1 cellular context compared by ENCODE assay signal in genomic region chr17:45052052-45052772, GRCh38.
A peak's percentile ranks its signal among the peaks of the same experiment; 100 is the strongest.
TF ChIP-seq lines count a peak whose summit lies in the region.

No MANE protein-coding gene starts in this region.

TF ChIP-seq in HEK293, 187 proteins besides CTCF, POLR2A, EP300 and RAD21 (continued from another document):
- TF ChIP-seq ZBTB49 (tag by site-specific recombination; IDR thresholded peaks at IDR 0.05; ENCODE audit: low read depth): no peak
- TF ChIP-seq HOXD13 (CRISPR knock-in tag; IDR thresholded peaks at IDR 0.05; ENCODE audit: borderline replicate concordance): no peak
- no peak for TF ChIP-seq ZNF768 (tag by site-specific recombination; IDR thresholded peaks at IDR 0.05)
- no peak for TF ChIP-seq YY1 (tag by site-specific recombination; IDR thresholded peaks at IDR 0.05)
- TF ChIP-seq ZNF518A (tag by site-specific recombination; conservative IDR thresholded peaks at IDR 0.05; ENCODE audit: low read depth): no peak
- TF ChIP-seq ZNF404 (tag by site-specific recombination; IDR thresholded peaks at IDR 0.05): no peak
- TF ChIP-seq IKZF3 (tag by site-specific recombination; IDR thresholded peaks at IDR 0.05): peak; percentile 70
- no peak for TF ChIP-seq ZNF514 (tag by site-specific recombination; IDR thresholded peaks at IDR 0.05)
- TF ChIP-seq, protein P1, sequence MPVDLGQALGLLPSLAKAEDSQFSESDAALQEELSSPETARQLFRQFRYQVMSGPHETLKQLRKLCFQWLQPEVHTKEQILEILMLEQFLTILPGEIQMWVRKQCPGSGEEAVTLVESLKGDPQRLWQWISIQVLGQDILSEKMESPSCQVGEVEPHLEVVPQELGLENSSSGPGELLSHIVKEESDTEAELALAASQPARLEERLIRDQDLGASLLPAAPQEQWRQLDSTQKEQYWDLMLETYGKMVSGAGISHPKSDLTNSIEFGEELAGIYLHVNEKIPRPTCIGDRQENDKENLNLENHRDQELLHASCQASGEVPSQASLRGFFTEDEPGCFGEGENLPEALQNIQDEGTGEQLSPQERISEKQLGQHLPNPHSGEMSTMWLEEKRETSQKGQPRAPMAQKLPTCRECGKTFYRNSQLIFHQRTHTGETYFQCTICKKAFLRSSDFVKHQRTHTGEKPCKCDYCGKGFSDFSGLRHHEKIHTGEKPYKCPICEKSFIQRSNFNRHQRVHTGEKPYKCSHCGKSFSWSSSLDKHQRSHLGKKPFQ (tag by site-specific recombination; IDR thresholded peaks at IDR 0.05): no peak
- peak; percentile 22; the same call in 1 of the 2 replicates for TF ChIP-seq ZNF623 (tag by site-specific recombination; IDR thresholded peaks at IDR 0.05)
- TF ChIP-seq EGR2 (tag by site-specific recombination; IDR thresholded peaks at IDR 0.05; ENCODE audit: low read depth): no peak
- peak; percentile 29; the same call in 1 of the 2 replicates for TF ChIP-seq ZXDB (tag by site-specific recombination; IDR thresholded peaks at IDR 0.05)
- TF ChIP-seq REST (tag by site-specific recombination; IDR thresholded peaks at IDR 0.05): no peak
- TF ChIP-seq MEIS1 (CRISPR knock-in tag; IDR thresholded peaks at IDR 0.05; ENCODE audit: borderline replicate concordance): no peak
- no peak for TF ChIP-seq SETDB1 (IDR thresholded peaks at IDR 0.05; ENCODE audit: insufficient read length, low read length)
- TF ChIP-seq ZNF416 (tag by site-specific recombination; IDR thresholded peaks at IDR 0.05): no peak
- TF ChIP-seq ZBTB21 (tag by site-specific recombination; IDR thresholded peaks at IDR 0.05): no peak
- TF ChIP-seq ZNF664 (tag by site-specific recombination; IDR thresholded peaks at IDR 0.05): no peak
- TF ChIP-seq, protein P2, sequence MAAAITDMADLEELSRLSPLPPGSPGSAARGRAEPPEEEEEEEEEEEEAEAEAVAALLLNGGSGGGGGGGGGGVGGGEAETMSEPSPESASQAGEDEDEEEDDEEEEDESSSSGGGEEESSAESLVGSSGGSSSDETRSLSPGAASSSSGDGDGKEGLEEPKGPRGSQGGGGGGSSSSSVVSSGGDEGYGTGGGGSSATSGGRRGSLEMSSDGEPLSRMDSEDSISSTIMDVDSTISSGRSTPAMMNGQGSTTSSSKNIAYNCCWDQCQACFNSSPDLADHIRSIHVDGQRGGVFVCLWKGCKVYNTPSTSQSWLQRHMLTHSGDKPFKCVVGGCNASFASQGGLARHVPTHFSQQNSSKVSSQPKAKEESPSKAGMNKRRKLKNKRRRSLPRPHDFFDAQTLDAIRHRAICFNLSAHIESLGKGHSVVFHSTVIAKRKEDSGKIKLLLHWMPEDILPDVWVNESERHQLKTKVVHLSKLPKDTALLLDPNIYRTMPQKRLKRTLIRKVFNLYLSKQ (tag by site-specific recombination; IDR thresholded peaks at IDR 0.05; ENCODE audit: borderline replicate concordance): no peak
- no peak for TF ChIP-seq KLF10 (tag by site-specific recombination; IDR thresholded peaks at IDR 0.05)
- no peak; the same call in 1 of the 2 replicates for TF ChIP-seq ZNF785 (tag by site-specific recombination; IDR thresholded peaks at IDR 0.05)
- TF ChIP-seq ZNF202 (tag by site-specific recombination; IDR thresholded peaks at IDR 0.05; ENCODE audit: borderline replicate concordance): no peak
- no peak for TF ChIP-seq ZNF621 (tag by site-specific recombination; IDR thresholded peaks at IDR 0.05)
- TF ChIP-seq SP3 (tag by site-specific recombination; IDR thresholded peaks at IDR 0.05): peak; percentile 29; the same call in 1 of the 2 replicates
- peak; percentile 45; the same call in 1 of the 2 replicates for TF ChIP-seq KLF9 (tag by site-specific recombination; IDR thresholded peaks at IDR 0.05; ENCODE audit: low read depth)
- TF ChIP-seq ZBTB20 (tag by site-specific recombination; IDR thresholded peaks at IDR 0.05): peak; percentile 43; the same call in 1 of the 2 replicates
- TF ChIP-seq ZNF221 (tag by site-specific recombination; IDR thresholded peaks at IDR 0.05; ENCODE audit: borderline replicate concordance): no peak
- TF ChIP-seq ZNF114 (tag by site-specific recombination; IDR thresholded peaks at IDR 0.05): no peak
- peak; percentile 53 for TF ChIP-seq SP7 (tag by site-specific recombination; IDR thresholded peaks at IDR 0.05)
- TF ChIP-seq ZNF843 (tag by site-specific recombination; IDR thresholded peaks at IDR 0.05): peak; percentile 35; the same call in 1 of the 2 replicates
- no peak for TF ChIP-seq ZNF37A (tag by site-specific recombination; IDR thresholded peaks at IDR 0.05)
- no peak for TF ChIP-seq ZNF311 (tag by site-specific recombination; IDR thresholded peaks at IDR 0.05; ENCODE audit: borderline replicate concordance)
- TF ChIP-seq, protein P3, sequence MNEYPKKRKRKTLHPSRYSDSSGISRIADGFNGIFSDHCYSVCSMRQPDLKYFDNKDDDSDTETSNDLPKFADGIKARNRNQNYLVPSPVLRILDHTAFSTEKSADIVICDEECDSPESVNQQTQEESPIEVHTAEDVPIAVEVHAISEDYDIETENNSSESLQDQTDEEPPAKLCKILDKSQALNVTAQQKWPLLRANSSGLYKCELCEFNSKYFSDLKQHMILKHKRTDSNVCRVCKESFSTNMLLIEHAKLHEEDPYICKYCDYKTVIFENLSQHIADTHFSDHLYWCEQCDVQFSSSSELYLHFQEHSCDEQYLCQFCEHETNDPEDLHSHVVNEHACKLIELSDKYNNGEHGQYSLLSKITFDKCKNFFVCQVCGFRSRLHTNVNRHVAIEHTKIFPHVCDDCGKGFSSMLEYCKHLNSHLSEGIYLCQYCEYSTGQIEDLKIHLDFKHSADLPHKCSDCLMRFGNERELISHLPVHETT (tag by site-specific recombination; IDR thresholded peaks at IDR 0.05): no peak
- no peak for TF ChIP-seq ZNF140 (tag by site-specific recombination; IDR thresholded peaks at IDR 0.05)
- no peak for TF ChIP-seq INSM2 (tag by site-specific recombination; IDR thresholded peaks at IDR 0.05)
- no peak for TF ChIP-seq ZNF585B (tag by site-specific recombination; IDR thresholded peaks at IDR 0.05)
- TF ChIP-seq MYNN (tag by site-specific recombination; IDR thresholded peaks at IDR 0.05; ENCODE audit: borderline replicate concordance): no peak
- no peak for TF ChIP-seq ZNF169 (tag by site-specific recombination; IDR thresholded peaks at IDR 0.05)
- no peak for TF ChIP-seq ZNF549 (tag by site-specific recombination; IDR thresholded peaks at IDR 0.05)
